18 cellular contexts compared by ENCODE assay signal in genomic region chr19:51148571-51148970, GRCh38. TPM values are rescaled to one million over a fixed set of nuclear protein-coding genes. Genes with fewer than 3 reads are reported as not detected.
A peak's percentile ranks its signal among the peaks of the same experiment; 100 is the strongest.
DNase-seq lines count a peak whose midpoint lies in the region; ATAC-seq and TF ChIP-seq lines count a peak whose summit lies in the region.
"Had no signal": no experiment of that assay in that cellular context is flagged by ENCODE, and none has a peak within 500 bp of the region (broad histone marks: within the 10 kb centered on the region; RNA-seq: fewer than 3 reads in every experiment).

No MANE protein-coding gene starts in this region.

- no peak overlapping the region for H3K4me3 Mint-ChIP-seq in naive thymus-derived CD4-positive, alpha-beta T cell

- H3K27me3 Mint-ChIP-seq in naive thymus-derived CD4-positive, alpha-beta T cell = peaks cover 0 to 39% (median 0%) of the 10 kb centered on the region in 5 donors

- peak overlapping the region in 2 of 10 experiments; percentile 3 to 31; a peak in 3 of 20 replicates for H3K4me3 ChIP-seq in BLaER1 treated with 17β-estradiol and CSF1 and Interleukin-3, amounts not matched to agents 10 nM and 100 nM
- H3K4me3 ChIP-seq in naive thymus-derived CD4-positive, alpha-beta T cell (ENCODE audit: low read length) = no peak overlapping the region
- H3K4me3 ChIP-seq in upper lobe of left lung = no peak overlapping the region
- H3K4me3 ChIP-seq: A549 had no signal

- H3K36me3 ChIP-seq in BLaER1 treated with 17β-estradiol and CSF1 and Interleukin-3, amounts not matched to agents 10 nM and 100 nM = peaks cover 0 to 48% (median 0%) of the 10 kb centered on the region in 11 experiments; a peak in 5 of 22 replicates
- H3K36me3 ChIP-seq in naive thymus-derived CD4-positive, alpha-beta T cell (ENCODE audit: control insufficient read depth in 2 of 3, insufficient read depth in 3 of 3, low read length in 3 of 3) = no peaks in the 10 kb centered on the region
- H3K36me3 ChIP-seq in upper lobe of left lung = no peaks in the 10 kb centered on the region

- TF ChIP-seq CTCF in upper lobe of left lung (IDR thresholded peaks at IDR 0.05) = no peak

- no peaks in the 10 kb centered on the region for H3K36me3 Mint-ChIP-seq in naive thymus-derived CD4-positive, alpha-beta T cell

- H3K9ac ChIP-seq in BLaER1 treated with 17β-estradiol and CSF1 and Interleukin-3, amounts not matched to agents 10 nM and 100 nM = 0 out of 22 replicates have a peak overlapping the region, but pooled peaks of 2 of the 11 experiments have one; percentile 19 to 20
- H3K9ac ChIP-seq: KMS-11 had no signal

- H3K4me1 Mint-ChIP-seq in naive thymus-derived CD4-positive, alpha-beta T cell = peaks cover 0 to 36% (median 8%) of the 10 kb centered on the region in 7 donors

- TF ChIP-seq POLR2A in upper lobe of left lung (IDR thresholded peaks at IDR 0.05) = no peak

- WGBS in upper lobe of left lung, 2 donors = 52 to 71% methylated on average over 3 of the region's 3 CpGs

- H3K4me2 ChIP-seq in BLaER1 treated with 17β-estradiol and CSF1 and Interleukin-3, amounts not matched to agents 10 nM and 100 nM = peak overlapping the region; percentile 18 to 99 (median 58); a peak in 19 of 22 replicates
- H3K4me2 ChIP-seq: A549, KMS-11 had no signal

- H3K27ac ChIP-seq in BLaER1 treated with 17β-estradiol and CSF1 and Interleukin-3, amounts not matched to agents 10 nM and 100 nM = peak overlapping the region in 3 of 11 experiments; percentile 24 to 47 (median 35); a peak in 4 of 22 replicates
- no peak overlapping the region for H3K27ac ChIP-seq in naive thymus-derived CD4-positive, alpha-beta T cell (ENCODE audit: low read depth, low read length)
- no peak overlapping the region for H3K27ac ChIP-seq in upper lobe of left lung
- H3K27ac ChIP-seq: A549, KMS-11 had no signal

- no peak for TF ChIP-seq EP300 in upper lobe of left lung (IDR thresholded peaks at IDR 0.05)

- CTCF ChIA-PET in naive thymus-derived CD4-positive, alpha-beta T cell (lab: Charles Lee) = interaction anchor here (0.9 to 1.5 kb wide), 3 partner anchors 16 to 52 kb away, joined by 3 read pairs; no protein-coding TSS in a partner anchor

- ATAC-seq in naive thymus-derived CD4-positive, alpha-beta T cell = peak; percentile 37
- ATAC-seq in upper lobe of left lung (ENCODE audit: low FRiP score in 2 of 2) = no peak
- ATAC-seq: A549, SK-N-SH treated with all-trans-retinoic acid at 6 μM for 48 hours had no signal

- peak; percentile 48 to 55 for DNase-seq in Kasumi-1 (lab: John Stamatoyannopoulos, UW)
- DNase-seq in OCI-M1 (lab: John Stamatoyannopoulos, UW) = peak; percentile 34
- no peak for DNase-seq in naive thymus-derived CD4-positive, alpha-beta T cell
- DNase-seq in activated CD4-positive, alpha-beta T cell treated with anti-CD3 and anti-CD28 coated beads, Interleukin-2, amount 50 U/mL, for 4 hours = no peak
- no peak for DNase-seq in upper lobe of left lung
- no peak for DNase-seq in LoVo (ENCODE audit: low spot score)
- no peak for DNase-seq in ureter (ENCODE audit: low spot score)
- DNase-seq: DMS 273 treated with DMSO at 0.1 percent for 48 hours, EL, GOT3, NCI-H146, NCI-H345, NCI-H526 treated with DMSO at 0.1 percent for 48 hours, SHP77 had no signal

- peaks cover 0 to 7% (median 0%) of the 10 kb centered on the region in 11 donors for H3K9me3 Mint-ChIP-seq in naive thymus-derived CD4-positive, alpha-beta T cell

- no peaks in the 10 kb centered on the region for H3K27me3 ChIP-seq in BLaER1 treated with 17β-estradiol and CSF1 and Interleukin-3, amounts not matched to agents 10 nM and 100 nM
- no peaks in the 10 kb centered on the region for H3K27me3 ChIP-seq in naive thymus-derived CD4-positive, alpha-beta T cell (ENCODE audit: control insufficient read depth in 2 of 2, insufficient read depth in 2 of 2, low read length in 2 of 2)
- H3K27me3 ChIP-seq in upper lobe of left lung = no peaks in the 10 kb centered on the region

- H3K4me1 ChIP-seq in BLaER1 treated with 17β-estradiol and CSF1 and Interleukin-3, amounts not matched to agents 10 nM and 100 nM = peaks cover 23 to 82% (median 37%) of the 10 kb centered on the region in 10 experiments
- H3K4me1 ChIP-seq in naive thymus-derived CD4-positive, alpha-beta T cell (ENCODE audit: control insufficient read depth in 2 of 2, insufficient read depth in 2 of 2, low read length in 2 of 2) = no peaks in the 10 kb centered on the region
- no peaks in the 10 kb centered on the region for H3K4me1 ChIP-seq in upper lobe of left lung
- H3K4me1 ChIP-seq: A549 had no signal

- no peaks in the 10 kb centered on the region for H4K20me1 ChIP-seq in BLaER1 treated with 17β-estradiol and CSF1 and Interleukin-3, amounts not matched to agents 10 nM and 100 nM

- intact Hi-C loops in naive thymus-derived CD4-positive, alpha-beta T cell (cut with micrococcal nuclease) = no loop called here

- H3K9me3 ChIP-seq in BLaER1 treated with 17β-estradiol and CSF1 and Interleukin-3, amounts not matched to agents 10 nM and 100 nM (replicated peaks in 1 of 11) = peaks cover 5 to 18% (median 10%) of the 10 kb centered on the region in 11 experiments; a peak in 11 of 22 replicates
- no peaks in the 10 kb centered on the region for H3K9me3 ChIP-seq in naive thymus-derived CD4-positive, alpha-beta T cell (ENCODE audit: control insufficient read depth in 2 of 3, low read length in 3 of 3)
- no peaks in the 10 kb centered on the region for H3K9me3 ChIP-seq in upper lobe of left lung
- H3K9me3 ChIP-seq: A549 had no signal

- H3K27ac Mint-ChIP-seq in naive thymus-derived CD4-positive, alpha-beta T cell = peak overlapping the region in 2 of 9 donors; percentile 42 to 46

- POLR2A ChIA-PET in naive thymus-derived CD4-positive, alpha-beta T cell (lab: Charles Lee) = interaction anchor here (1.0 to 1.1 kb wide), 2 partner anchors 9 to 11 kb away, joined by 3 to 4 read pairs; no protein-coding TSS in a partner anchor

RNA-seq across cellular contexts. Expression of gene SIGLEC7, which starts 6.5 kb away (rescaled TPM):
- 10 to 100 TPM in 1 of 5 experiments, under 1 TPM in 3, not detected in 1; 0.67 to 10.3 (median 0.83) TPM for total RNA-seq in naive thymus-derived CD4-positive, alpha-beta T cell
- polyA plus RNA-seq in naive thymus-derived CD4-positive, alpha-beta T cell = under 1 TPM in 1 of 2 donors, not detected in 1; 0.25 TPM
- total RNA-seq in upper lobe of left lung (10 to 100 TPM in 1 of 6 donors, 1 to 10 TPM in 5; 3.4 to 10.9 (median 8.1) TPM), ureter (2.4 TPM)
- polyA plus RNA-seq: A549 had no signal

RNA-seq across cellular contexts. Expression of gene SIGLEC9, which starts 23.9 kb away (rescaled TPM):
- 10 to 100 TPM in 1 of 5 experiments, 1 to 10 TPM in 3, under 1 TPM in 1; 0.34 to 26.8 (median 2.2) TPM for total RNA-seq in naive thymus-derived CD4-positive, alpha-beta T cell
- under 1 TPM; 0.46 to 0.69 TPM for polyA plus RNA-seq in naive thymus-derived CD4-positive, alpha-beta T cell
- total RNA-seq in upper lobe of left lung = 10 to 100 TPM in 5 of 6 donors, 1 to 10 TPM in 1; 6.8 to 47.1 (median 24.6) TPM
- total RNA-seq in ureter = 3.2 TPM
- polyA plus RNA-seq: A549 had no signal

RNA-seq across cellular contexts. Expression of gene CTU1, which starts 40.4 kb away (rescaled TPM):
- total RNA-seq in naive thymus-derived CD4-positive, alpha-beta T cell = 10 to 100 TPM in 3 of 5 experiments, 1 to 10 TPM in 2; 3.3 to 11.8 (median 10.5) TPM
- polyA plus RNA-seq in naive thymus-derived CD4-positive, alpha-beta T cell = 1 to 10 TPM; 3.0 to 6.3 TPM
- total RNA-seq in upper lobe of left lung = 10 to 100 TPM in 5 of 6 donors, 1 to 10 TPM in 1; 9.5 to 23.0 (median 15.1) TPM
- 5.3 TPM for total RNA-seq in ureter

Comparison
In these comparisons a context has a peak if more than half of its experiments do, and no peak if none do; other contexts are left out.
1. DNase-seq: peak in Kasumi-1 (2 of 2) and OCI-M1 (single experiment); none in naive thymus-derived CD4-positive, alpha-beta T cell (0 of 9), activated CD4-positive, alpha-beta T cell treated with anti-CD3 and anti-CD28 coated beads, Interleukin-2, amount 50 U/mL, for 4 hours (0 of 2), upper lobe of left lung (0 of 2), LoVo (single experiment) and ureter (single experiment).